In genomic region chr10:11704087-11704486, GRCh38 we compare ENCODE assay signal across 34 cellular contexts. TPM values are rescaled to one million over a fixed set of nuclear protein-coding genes. Genes with fewer than 3 reads are reported as not detected.
"Had no signal": no experiment of that assay in that cellular context is flagged by ENCODE, and none has a peak within 500 bp of the region (broad histone marks: within the 10 kb centered on the region; RNA-seq: fewer than 3 reads in every experiment).

No MANE protein-coding gene starts in this region.

- H3K9me3 ChIP-seq: adrenal gland, body of pancreas, esophagus squamous epithelium, gastroesophageal sphincter had no signal

- H3K27ac Mint-ChIP-seq: activated B cell treated with CpG ODN at 0.5 μM for 24 hours; activated CD8-positive, alpha-beta T cell treated with anti-CD3 and anti-CD28 coated beads for 36 hours; activated naive CD4-positive, alpha-beta T cell treated with anti-CD3 and anti-CD28 coated beads for 36 hours; activated naive CD4-positive, alpha-beta T cell treated with anti-CD3 and anti-CD28 coated beads, Interleukin-2, amount 50 U/mL, for 24 hours; activated naive CD8-positive, alpha-beta T cell treated with anti-CD3 and anti-CD28 coated beads for 36 hours; activated naive CD8-positive, alpha-beta T cell treated with anti-CD3 and anti-CD28 coated beads, Interleukin-2, amount 50 U/mL, for 24 hours; activated T-helper 1 cell treated with anti-CD3 and anti-CD28 coated beads, Interleukin-12 subunit alpha, Interleukin-12 subunit beta, Interleukin-2, Interleukin-4 antibody, amounts not matched to agents 30 ng/mL and 10 ng/mL and 1 ng/mL, durations not matched to agents 14 hours and 24 hours and 36 hours; activated T-helper 2 cell treated with anti-CD3 and anti-CD28 coated beads, Interferon-gamma antibody, Interleukin-2, Interleukin-4, amounts not matched to agents 10 μg/mL and 5 μg/mL and 100 μg/mL, durations not matched to agents 14 hours and 24 hours and 36 hours; T-helper 17 cell; T-helper 2 cell treated with Interferon-gamma antibody and Interleukin-4, amounts not matched to agents 5 μg/mL and 100 μg/mL, for 36 hours had no signal

- ATAC-seq: activated CD4-positive, CD25-positive, alpha-beta regulatory T cell treated with anti-CD3 and anti-CD28 coated beads, Interleukin-2, amount 50 U/mL, for 24 hours; activated CD8-positive, alpha-beta T cell treated with anti-CD3 and anti-CD28 coated beads for 36 hours; activated naive CD8-positive, alpha-beta T cell treated with anti-CD3 and anti-CD28 coated beads, Interleukin-2, amount 50 U/mL, for 24 hours; body of pancreas; gastroesophageal sphincter; T-helper 17 cell had no signal

- H3K27ac ChIP-seq: adrenal gland, body of pancreas, epithelial cell of prostate, gastroesophageal sphincter, WERI-Rb-1 had no signal

- H3K36me3 ChIP-seq: adrenal gland, esophagus squamous epithelium, gastroesophageal sphincter, WERI-Rb-1 had no signal

- H3K4me3 ChIP-seq: adrenal gland, body of pancreas, gastroesophageal sphincter had no signal

- H3K4me1 Mint-ChIP-seq: activated naive CD4-positive, alpha-beta T cell treated with anti-CD3 and anti-CD28 coated beads, Interleukin-2, amount 50 U/mL, for 24 hours had no signal

- H3K27me3 Mint-ChIP-seq: activated B cell treated with CpG ODN at 0.5 μM for 24 hours had no signal

- H3K4me1 ChIP-seq: gastroesophageal sphincter had no signal

- H3K4me3 Mint-ChIP-seq: activated B cell treated with CpG ODN at 0.5 μM for 24 hours; activated CD8-positive, alpha-beta T cell treated with anti-CD3 and anti-CD28 coated beads for 36 hours; activated naive CD4-positive, alpha-beta T cell treated with anti-CD3 and anti-CD28 coated beads for 36 hours; activated naive CD4-positive, alpha-beta T cell treated with anti-CD3 and anti-CD28 coated beads, Interleukin-2, amount 50 U/mL, for 24 hours; activated naive CD8-positive, alpha-beta T cell treated with anti-CD3 and anti-CD28 coated beads for 36 hours; activated naive CD8-positive, alpha-beta T cell treated with anti-CD3 and anti-CD28 coated beads, Interleukin-2, amount 50 U/mL, for 24 hours; activated T-helper 1 cell treated with anti-CD3 and anti-CD28 coated beads, Interleukin-12 subunit alpha, Interleukin-12 subunit beta, Interleukin-2, Interleukin-4 antibody, amounts not matched to agents 30 ng/mL and 10 ng/mL and 1 ng/mL, durations not matched to agents 14 hours and 24 hours and 36 hours; T-helper 17 cell; T-helper 2 cell treated with Interferon-gamma antibody and Interleukin-4, amounts not matched to agents 5 μg/mL and 100 μg/mL, for 36 hours had no signal

- H3K36me3 Mint-ChIP-seq: activated naive CD4-positive, alpha-beta T cell treated with anti-CD3 and anti-CD28 coated beads, Interleukin-2, amount 50 U/mL, for 24 hours; activated naive CD8-positive, alpha-beta T cell treated with anti-CD3 and anti-CD28 coated beads for 36 hours had no signal

- H3K9me3 Mint-ChIP-seq: activated B cell treated with CpG ODN at 0.5 μM for 24 hours; activated CD8-positive, alpha-beta T cell treated with anti-CD3 and anti-CD28 coated beads for 36 hours; activated naive CD4-positive, alpha-beta T cell treated with anti-CD3 and anti-CD28 coated beads for 36 hours; activated naive CD4-positive, alpha-beta T cell treated with anti-CD3 and anti-CD28 coated beads, Interleukin-2, amount 50 U/mL, for 24 hours; activated naive CD8-positive, alpha-beta T cell treated with anti-CD3 and anti-CD28 coated beads, Interleukin-2, amount 50 U/mL, for 24 hours; activated T-helper 2 cell treated with anti-CD3 and anti-CD28 coated beads, Interferon-gamma antibody, Interleukin-2, Interleukin-4, amounts not matched to agents 10 μg/mL and 5 μg/mL and 100 μg/mL, durations not matched to agents 14 hours and 24 hours and 36 hours; T-helper 2 cell treated with Interferon-gamma antibody and Interleukin-4, amounts not matched to agents 5 μg/mL and 100 μg/mL, for 36 hours had no signal

- DNase-seq: activated B cell treated with CpG ODN at 0.5 μM for 24 hours; activated CD4-positive, alpha-beta T cell treated with anti-CD3 and anti-CD28 coated beads for 48 hours; activated CD4-positive, alpha-beta T cell treated with anti-CD3 and anti-CD28 coated beads, Interleukin-2, amount 50 U/mL, for 1 hour; activated CD4-positive, alpha-beta T cell treated with anti-CD3 and anti-CD28 coated beads, Interleukin-2, amount 50 U/mL, for 48 hours; activated CD8-positive, alpha-beta memory T cell treated with anti-CD3 and anti-CD28 coated beads for 24 hours; activated CD8-positive, alpha-beta T cell treated with anti-CD3 and anti-CD28 coated beads for 36 hours; activated effector memory CD4-positive, alpha-beta T cell treated with anti-CD3 and anti-CD28 coated beads, Interleukin-2, amount 50 U/mL, for 16 hours; activated naive CD4-positive, alpha-beta T cell treated with anti-CD3 and anti-CD28 coated beads for 36 hours; activated naive CD8-positive, alpha-beta T cell treated with anti-CD3 and anti-CD28 coated beads for 36 hours; activated naive CD8-positive, alpha-beta T cell treated with anti-CD3 and anti-CD28 coated beads, Interleukin-2, amount 50 U/mL, for 24 hours; activated T-cell treated with anti-CD3 and anti-CD28 coated beads, Interleukin-2, amount 50 U/mL, for 1 hour; activated T-cell treated with anti-CD3 and anti-CD28 coated beads, Interleukin-2, amount 50 U/mL, for 48 hours; adrenal gland; amygdala; aorta; body of pancreas; caudate nucleus; effector CD8-positive, alpha-beta T cell; esophagus squamous epithelium; foreskin melanocyte; T-helper 1 cell; T-helper 17 cell; T1000; WERI-Rb-1 had no signal

- FAIRE-seq: colon, endometrium, endothelial cell of umbilical vein had no signal

- H3K27me3 ChIP-seq: adrenal gland, body of pancreas, esophagus squamous epithelium, gastroesophageal sphincter had no signal

RNA-seq across cellular contexts. Expression of gene ECHDC3, which starts 38.1 kb away (rescaled TPM):
- total RNA-seq: activated T-helper 2 cell treated with anti-CD3 and anti-CD28 coated beads, Interferon-gamma antibody, Interleukin-2, Interleukin-4, amounts not matched to agents 10 μg/mL and 5 μg/mL and 100 μg/mL, durations not matched to agents 14 hours and 24 hours and 36 hours had no signal
